In genomic region chr15:42133892-42134502, GRCh38 we compare ENCODE assay signal across 1 cellular context.
TF ChIP-seq lines count a peak whose summit lies in the region.

No MANE protein-coding gene starts in this region.

TF ChIP-seq in GM23338, 12 proteins besides CTCF, POLR2A, EP300 and RAD21 (continued from another document):
- TF ChIP-seq ZNF462 (CRISPR knock-in tag; IDR thresholded peaks at IDR 0.05) (no peak), ETS1 (IDR thresholded peaks at IDR 0.05) (no peak)
